Comparison of ENCODE assay signal across 1 cellular context in genomic region chr16:73202176-73202729, GRCh38.
A peak's percentile ranks its signal among the peaks of the same experiment; 100 is the strongest.
TF ChIP-seq lines count a peak whose summit lies in the region.

No MANE protein-coding gene starts in this region.

TF ChIP-seq in HepG2, 621 proteins besides CTCF, POLR2A, EP300 and RAD21 (continued from another document):
- TF ChIP-seq ZNF574 (CRISPR knock-in tag; IDR thresholded peaks at IDR 0.05) (peak; percentile 54), JUND (CRISPR knock-in tag; IDR thresholded peaks at IDR 0.05) (no peak), ZNF431 (CRISPR knock-in tag; IDR thresholded peaks at IDR 0.05; ENCODE audit: borderline replicate concordance, low read depth) (0 out of 2 replicates have a peak, but pooled peaks have one; percentile 76), FOXC1 (CRISPR knock-in tag; IDR thresholded peaks at IDR 0.05; ENCODE audit: borderline replicate concordance) (no peak), HNF4G (IDR thresholded peaks at IDR 0.05; ENCODE audit: borderline replicate concordance, low read depth, low read length) (peak; percentile 68), HNF4G (CRISPR knock-in tag; IDR thresholded peaks at IDR 0.05; ENCODE audit: borderline replicate concordance, low read depth) (peak; percentile 64; the same call in 1 of the 2 replicates), RARA (CRISPR knock-in tag; IDR thresholded peaks at IDR 0.05) (peak; percentile 55), MIER3 (CRISPR knock-in tag; IDR thresholded peaks at IDR 0.05; ENCODE audit: borderline replicate concordance) (0 out of 2 replicates have a peak, but pooled peaks have one; percentile 19), CBX5 (CRISPR knock-in tag; IDR thresholded peaks at IDR 0.05; ENCODE audit: borderline replicate concordance) (0 out of 2 replicates have a peak, but pooled peaks have one; percentile 19), ARID5B (CRISPR knock-in tag; IDR thresholded peaks at IDR 0.05) (peak; percentile 29; the same call in 1 of the 2 replicates), JDP2 (CRISPR knock-in tag; IDR thresholded peaks at IDR 0.05; ENCODE audit: borderline replicate concordance) (no peak), ZBED4 (CRISPR knock-in tag; IDR thresholded peaks at IDR 0.05; ENCODE audit: borderline replicate concordance) (peak; percentile 53; the same call in 1 of the 2 replicates), FOXP1 (IDR thresholded peaks at IDR 0.05) (no peak), FOXP1 (CRISPR knock-in tag; IDR thresholded peaks at IDR 0.05) (no peak)
